ENCODE assay signal across 25 cellular contexts in the genomic region with DNA sequence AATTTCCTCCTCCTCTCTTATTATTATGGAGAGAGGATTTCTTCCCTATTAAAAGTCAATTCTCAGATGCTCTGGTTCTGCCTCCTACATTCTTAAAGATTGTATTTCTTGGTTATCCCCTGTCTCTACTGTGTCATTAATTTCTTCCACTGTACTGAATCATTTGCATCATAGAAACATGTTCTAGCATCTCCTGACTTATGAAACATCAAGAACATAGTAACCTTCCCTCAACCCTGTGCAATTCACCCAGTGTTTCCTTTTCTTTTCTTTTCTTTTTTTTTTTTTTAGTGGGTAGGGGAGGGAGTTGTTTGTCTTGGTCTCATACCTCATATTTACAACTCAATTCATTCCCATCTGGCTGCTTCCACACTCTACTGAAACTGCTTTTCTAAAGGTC.
"Had no signal": no experiment of that assay in that cellular context is flagged by ENCODE, and none has a peak within 500 bp of the region (broad histone marks: within the 10 kb centered on the region; RNA-seq: fewer than 3 reads in every experiment).

No MANE protein-coding gene starts in this region.

- ATAC-seq: effector memory CD8-positive, alpha-beta T cell; gastroesophageal sphincter; heart left ventricle; left lung; naive thymus-derived CD4-positive, alpha-beta T cell; right lobe of liver; stimulated activated naive CD8-positive, alpha-beta T cell treated with anti-CD3 and anti-CD28 coated beads, Interleukin-15, amount 100 ng/mL, for 72 hours; upper lobe of right lung had no signal

- H3K4me3 ChIP-seq: gastroesophageal sphincter, heart left ventricle, hepatocyte, left lung, neural progenitor cell, right lobe of liver, smooth muscle cell, suprapubic skin, transverse colon, upper lobe of right lung, uterus had no signal

- H3K9me3 ChIP-seq: gastroesophageal sphincter, heart left ventricle, left lung, right lobe of liver, suprapubic skin, transverse colon, upper lobe of right lung, uterus had no signal

- H3K9ac ChIP-seq: neural progenitor cell, parathyroid adenoma had no signal

- DNase-seq: cortex of kidney; effector memory CD8-positive, alpha-beta T cell; foreskin fibroblast; heart left ventricle; kidney; left lung; mesendoderm; midbrain; naive thymus-derived CD4-positive, alpha-beta T cell; right lobe of liver; stimulated activated CD4-positive, alpha-beta T cell treated with anti-CD3 and anti-CD28 coated beads, Interleukin-12 subunit alpha, Interleukin-12 subunit beta, amount 100 ng/mL, for 4 hours; stimulated activated CD4-positive, alpha-beta T cell treated with anti-CD3 and anti-CD28 coated beads, Interleukin-1b, Interleukin-23, amount 100 ng/mL, for 48 hours; stimulated activated CD4-positive, alpha-beta T cell treated with anti-CD3 and anti-CD28 coated beads, Interleukin-4, amount 100 ng/mL, for 1 hour; stimulated activated CD8-positive, alpha-beta memory T cell treated with anti-CD3 and anti-CD28 coated beads, Interleukin-4, amount 100 ng/mL, for 48 hours; stimulated activated naive CD4-positive, alpha-beta T cell; stimulated activated naive CD8-positive, alpha-beta T cell treated with anti-CD3 and anti-CD28 coated beads, Interleukin-15, amount 100 ng/mL, for 72 hours; transverse colon; upper lobe of right lung; uterus had no signal

- H3K4me2 ChIP-seq: hepatocyte, neural progenitor cell, smooth muscle cell had no signal

- H3K36me3 ChIP-seq: gastroesophageal sphincter, heart left ventricle, left lung, neural progenitor cell, right lobe of liver, suprapubic skin, transverse colon, upper lobe of right lung, uterus had no signal

- H3K4me1 ChIP-seq: gastroesophageal sphincter, heart left ventricle, left lung, parathyroid adenoma, right lobe of liver, suprapubic skin, transverse colon, upper lobe of right lung, uterus had no signal

- H3K79me2 ChIP-seq: hepatocyte, parathyroid adenoma had no signal

- H2AFZ ChIP-seq: hepatocyte, neural progenitor cell, parathyroid adenoma had no signal

- H3K27me3 ChIP-seq: heart left ventricle, neural progenitor cell, right lobe of liver, transverse colon, upper lobe of right lung, uterus had no signal

- H3K27ac ChIP-seq: gastroesophageal sphincter, heart left ventricle, hepatocyte, left lung, neural progenitor cell, parathyroid adenoma, right lobe of liver, suprapubic skin, transverse colon, upper lobe of right lung, uterus had no signal
